ENCODE assay signal across 1 cellular context in genomic region chr1:225631041-225631663, GRCh38.
A peak's percentile ranks its signal among the peaks of the same experiment; 100 is the strongest.
TF ChIP-seq lines count a peak whose summit lies in the region.

No MANE protein-coding gene starts in this region.

TF ChIP-seq in K562, 482 proteins besides CTCF, POLR2A, EP300 and RAD21:
- TF ChIP-seq, protein P1, sequence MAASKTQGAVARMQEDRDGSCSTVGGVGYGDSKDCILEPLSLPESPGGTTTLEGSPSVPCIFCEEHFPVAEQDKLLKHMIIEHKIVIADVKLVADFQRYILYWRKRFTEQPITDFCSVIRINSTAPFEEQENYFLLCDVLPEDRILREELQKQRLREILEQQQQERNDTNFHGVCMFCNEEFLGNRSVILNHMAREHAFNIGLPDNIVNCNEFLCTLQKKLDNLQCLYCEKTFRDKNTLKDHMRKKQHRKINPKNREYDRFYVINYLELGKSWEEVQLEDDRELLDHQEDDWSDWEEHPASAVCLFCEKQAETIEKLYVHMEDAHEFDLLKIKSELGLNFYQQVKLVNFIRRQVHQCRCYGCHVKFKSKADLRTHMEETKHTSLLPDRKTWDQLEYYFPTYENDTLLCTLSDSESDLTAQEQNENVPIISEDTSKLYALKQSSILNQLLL (CRISPR knock-in tag; IDR thresholded peaks at IDR 0.05; ENCODE audit: borderline replicate concordance) = no peak
- TF ChIP-seq ZNF449 (CRISPR knock-in tag; IDR thresholded peaks at IDR 0.05) (no peak), MYC (IDR thresholded peaks at IDR 0.05; ENCODE audit: low read depth, low read length) (no peak), MYC (CRISPR knock-in tag; IDR thresholded peaks at IDR 0.05; ENCODE audit: borderline replicate concordance, low read depth) (no peak), GTF2F1 (IDR thresholded peaks at IDR 0.05; ENCODE audit: low read depth, low read length) (no peak), HNRNPL (IDR thresholded peaks at IDR 0.05; ENCODE audit: low read depth, low read length) (no peak), KHSRP (IDR thresholded peaks at IDR 0.05) (no peak), RFX1 (IDR thresholded peaks at IDR 0.05) (peak; percentile 27; the same call in 1 of the 2 replicates)
- TF ChIP-seq, protein P2, sequence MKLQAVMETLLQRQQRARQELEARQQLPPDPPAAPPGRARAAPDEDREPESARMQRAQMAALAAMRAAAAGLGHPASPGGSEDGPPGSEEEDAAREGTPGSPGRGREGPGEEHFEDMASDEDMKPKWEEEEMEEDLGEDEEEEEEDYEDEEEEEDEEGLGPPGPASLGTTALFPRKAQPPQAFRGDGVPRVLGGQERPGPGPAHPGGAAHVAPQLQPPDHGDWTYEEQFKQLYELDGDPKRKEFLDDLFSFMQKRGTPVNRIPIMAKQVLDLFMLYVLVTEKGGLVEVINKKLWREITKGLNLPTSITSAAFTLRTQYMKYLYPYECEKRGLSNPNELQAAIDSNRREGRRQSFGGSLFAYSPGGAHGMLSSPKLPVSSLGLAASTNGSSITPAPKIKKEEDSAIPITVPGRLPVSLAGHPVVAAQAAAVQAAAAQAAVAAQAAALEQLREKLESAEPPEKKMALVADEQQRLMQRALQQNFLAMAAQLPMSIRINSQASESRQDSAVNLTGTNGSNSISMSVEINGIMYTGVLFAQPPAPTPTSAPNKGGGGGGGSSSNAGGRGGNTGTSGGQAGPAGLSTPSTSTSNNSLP (IDR thresholded peaks at IDR 0.05; ENCODE audit: borderline replicate concordance, low read depth, low read length) = no peak
